Comparison of ENCODE assay signal across 1 cellular context in the genomic region with DNA sequence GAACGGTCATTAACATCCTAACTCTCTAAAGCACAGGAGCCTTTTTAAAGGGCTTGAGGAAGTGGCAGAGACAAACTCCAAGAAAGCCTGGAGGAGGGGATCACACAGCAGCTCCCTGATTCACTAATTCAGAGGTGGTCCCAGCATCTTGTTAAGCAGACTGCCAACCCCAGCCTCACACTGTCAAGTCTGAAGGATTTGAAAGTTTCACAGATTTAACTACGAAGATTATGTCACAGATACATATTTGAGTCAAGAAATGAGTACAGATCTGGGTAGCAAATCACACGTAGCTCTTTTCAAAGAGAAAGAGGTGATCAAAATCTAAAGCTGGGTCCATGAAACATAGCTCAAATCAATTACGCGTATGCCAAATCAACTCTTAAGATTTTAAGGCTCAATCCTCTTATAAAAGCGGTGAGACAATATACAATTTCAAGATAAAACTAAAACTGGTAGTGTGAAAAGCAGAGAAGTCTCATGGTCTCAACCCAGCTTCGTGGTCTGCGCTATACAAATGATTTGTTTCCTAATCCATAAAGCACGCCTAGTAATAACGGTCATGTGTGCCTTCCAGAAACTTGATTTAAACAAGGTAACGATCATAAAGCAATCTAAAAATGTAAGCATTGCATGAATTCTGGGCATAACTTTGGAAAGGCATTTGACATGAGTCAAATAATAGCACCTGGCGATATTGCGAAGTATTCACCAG.
TF ChIP-seq lines count a peak whose summit lies in the region.

No MANE protein-coding gene starts in this region.

TF ChIP-seq in GM23338, 12 proteins besides CTCF, POLR2A, EP300 and RAD21 (continued from another document):
- TF ChIP-seq, protein P1, sequence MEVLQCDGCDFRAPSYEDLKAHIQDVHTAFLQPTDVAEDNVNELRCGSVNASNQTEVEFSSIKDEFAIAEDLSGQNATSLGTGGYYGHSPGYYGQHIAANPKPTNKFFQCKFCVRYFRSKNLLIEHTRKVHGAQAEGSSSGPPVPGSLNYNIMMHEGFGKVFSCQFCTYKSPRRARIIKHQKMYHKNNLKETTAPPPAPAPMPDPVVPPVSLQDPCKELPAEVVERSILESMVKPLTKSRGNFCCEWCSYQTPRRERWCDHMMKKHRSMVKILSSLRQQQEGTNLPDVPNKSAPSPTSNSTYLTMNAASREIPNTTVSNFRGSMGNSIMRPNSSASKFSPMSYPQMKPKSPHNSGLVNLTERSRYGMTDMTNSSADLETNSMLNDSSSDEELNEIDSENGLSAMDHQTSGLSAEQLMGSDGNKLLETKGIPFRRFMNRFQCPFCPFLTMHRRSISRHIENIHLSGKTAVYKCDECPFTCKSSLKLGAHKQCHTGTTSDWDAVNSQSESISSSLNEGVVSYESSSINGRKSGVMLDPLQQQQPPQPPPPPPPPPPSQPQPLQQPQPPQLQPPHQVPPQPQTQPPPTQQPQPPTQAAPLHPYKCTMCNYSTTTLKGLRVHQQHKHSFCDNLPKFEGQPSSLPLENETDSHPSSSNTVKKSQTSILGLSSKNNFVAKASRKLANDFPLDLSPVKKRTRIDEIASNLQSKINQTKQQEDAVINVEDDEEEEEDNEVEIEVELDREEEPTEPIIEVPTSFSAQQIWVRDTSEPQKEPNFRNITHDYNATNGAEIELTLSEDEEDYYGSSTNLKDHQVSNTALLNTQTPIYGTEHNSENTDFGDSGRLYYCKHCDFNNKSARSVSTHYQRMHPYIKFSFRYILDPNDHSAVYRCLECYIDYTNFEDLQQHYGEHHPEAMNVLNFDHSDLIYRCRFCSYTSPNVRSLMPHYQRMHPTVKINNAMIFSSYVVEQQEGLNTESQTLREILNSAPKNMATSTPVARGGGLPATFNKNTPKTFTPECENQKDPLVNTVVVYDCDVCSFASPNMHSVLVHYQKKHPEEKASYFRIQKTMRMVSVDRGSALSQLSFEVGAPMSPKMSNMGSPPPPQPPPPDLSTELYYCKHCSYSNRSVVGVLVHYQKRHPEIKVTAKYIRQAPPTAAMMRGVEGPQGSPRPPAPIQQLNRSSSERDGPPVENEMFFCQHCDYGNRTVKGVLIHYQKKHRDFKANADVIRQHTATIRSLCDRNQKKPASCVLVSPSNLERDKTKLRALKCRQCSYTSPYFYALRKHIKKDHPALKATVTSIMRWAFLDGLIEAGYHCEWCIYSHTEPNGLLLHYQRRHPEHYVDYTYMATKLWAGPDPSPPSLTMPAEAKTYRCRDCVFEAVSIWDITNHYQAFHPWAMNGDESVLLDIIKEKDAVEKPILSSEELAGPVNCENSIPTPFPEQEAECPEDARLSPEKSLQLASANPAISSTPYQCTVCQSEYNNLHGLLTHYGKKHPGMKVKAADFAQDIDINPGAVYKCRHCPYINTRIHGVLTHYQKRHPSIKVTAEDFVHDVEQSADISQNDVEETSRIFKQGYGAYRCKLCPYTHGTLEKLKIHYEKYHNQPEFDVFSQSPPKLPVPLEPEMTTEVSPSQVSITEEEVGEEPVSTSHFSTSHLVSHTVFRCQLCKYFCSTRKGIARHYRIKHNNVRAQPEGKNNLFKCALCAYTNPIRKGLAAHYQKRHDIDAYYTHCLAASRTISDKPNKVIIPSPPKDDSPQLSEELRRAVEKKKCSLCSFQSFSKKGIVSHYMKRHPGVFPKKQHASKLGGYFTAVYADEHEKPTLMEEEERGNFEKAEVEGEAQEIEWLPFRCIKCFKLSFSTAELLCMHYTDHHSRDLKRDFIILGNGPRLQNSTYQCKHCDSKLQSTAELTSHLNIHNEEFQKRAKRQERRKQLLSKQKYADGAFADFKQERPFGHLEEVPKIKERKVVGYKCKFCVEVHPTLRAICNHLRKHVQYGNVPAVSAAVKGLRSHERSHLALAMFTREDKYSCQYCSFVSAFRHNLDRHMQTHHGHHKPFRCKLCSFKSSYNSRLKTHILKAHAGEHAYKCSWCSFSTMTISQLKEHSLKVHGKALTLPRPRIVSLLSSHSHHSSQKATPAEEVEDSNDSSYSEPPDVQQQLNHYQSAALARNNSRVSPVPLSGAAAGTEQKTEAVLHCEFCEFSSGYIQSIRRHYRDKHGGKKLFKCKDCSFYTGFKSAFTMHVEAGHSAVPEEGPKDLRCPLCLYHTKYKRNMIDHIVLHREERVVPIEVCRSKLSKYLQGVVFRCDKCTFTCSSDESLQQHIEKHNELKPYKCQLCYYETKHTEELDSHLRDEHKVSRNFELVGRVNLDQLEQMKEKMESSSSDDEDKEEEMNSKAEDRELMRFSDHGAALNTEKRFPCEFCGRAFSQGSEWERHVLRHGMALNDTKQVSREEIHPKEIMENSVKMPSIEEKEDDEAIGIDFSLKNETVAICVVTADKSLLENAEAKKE (CRISPR knock-in tag; IDR thresholded peaks at IDR 0.05): no peak
